25 cellular contexts compared by ENCODE assay signal in the genomic region with DNA sequence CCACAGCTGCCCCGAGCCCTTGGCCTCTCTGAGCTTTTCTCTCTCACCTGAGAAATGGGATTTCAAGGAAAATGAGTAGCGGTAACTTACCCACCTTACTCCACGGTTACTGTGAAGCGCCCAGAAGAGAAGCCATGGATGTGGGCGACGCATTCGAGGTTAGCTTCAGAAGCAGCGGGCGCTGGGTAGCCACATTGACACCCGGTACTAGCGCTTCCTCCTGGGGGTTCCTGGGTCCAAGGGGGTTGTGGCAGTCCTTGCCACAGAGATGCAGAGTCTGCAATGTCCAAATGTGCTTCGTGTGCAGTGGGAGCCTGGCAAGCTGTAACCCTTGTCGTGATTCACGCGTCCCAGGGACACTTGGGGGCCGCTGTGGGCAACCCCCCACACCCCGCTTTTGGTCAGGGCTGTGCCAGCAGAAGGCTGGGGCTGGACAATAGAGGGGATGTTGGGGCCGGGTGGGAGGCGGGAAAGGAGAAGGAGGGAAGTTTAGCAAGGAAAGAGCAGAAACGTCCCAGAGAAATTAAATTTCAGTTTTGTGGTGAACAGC. TPM values are rescaled to one million over a fixed set of nuclear protein-coding genes. Genes with fewer than 3 reads are reported as not detected.
"Had no signal": no experiment of that assay in that cellular context is flagged by ENCODE, and none has a peak within 500 bp of the region (broad histone marks: within the 10 kb centered on the region; RNA-seq: fewer than 3 reads in every experiment).

No MANE protein-coding gene starts in this region.

- H3K27me3 ChIP-seq: adrenal gland, foreskin keratinocyte, hepatocyte, right lobe of liver, vagina had no signal

- H3K27me3 Mint-ChIP-seq: activated naive CD8-positive, alpha-beta T cell had no signal

- H3K4me3 Mint-ChIP-seq: activated naive CD8-positive, alpha-beta T cell; nephron progenitor cell; stimulated activated naive B cell treated with anti-CD40 and anti-IgM and Interleukin-4, amounts not matched to agents 10 μg/mL and 1 μg/mL and 100 μg/mL, for 72 hours; T-cell; type B pancreatic cell had no signal

- ATAC-seq: foreskin keratinocyte; right lobe of liver; stimulated activated naive B cell treated with anti-CD40 and anti-IgM and Interleukin-4, amounts not matched to agents 10 μg/mL and 1 μg/mL and 100 μg/mL, for 72 hours; T-cell had no signal

- H3K4me3 ChIP-seq: adrenal gland, hepatocyte, left ventricle myocardium inferior, right lobe of liver, skin epidermis, thoracic aorta, vagina had no signal

- DNase-seq: activated CD4-positive, alpha-beta T cell treated with anti-CD3 and anti-CD28 coated beads for 1 hour; activated CD8-positive, alpha-beta memory T cell treated with anti-CD3 and anti-CD28 coated beads, Interleukin-2, amount 50 U/mL, for 48 hours; activated gamma-delta T cell treated with Interleukin-2 at 50 U/mL for 16 hours; activated T-cell treated with anti-CD3 and anti-CD28 coated beads, Interleukin-2, amount 50 U/mL, for 48 hours; adrenal gland; central memory CD4-positive, alpha-beta T cell; dermis blood vessel endothelial cell; effector CD8-positive, alpha-beta T cell; foreskin keratinocyte; left ventricle myocardium inferior; mammary epithelial cell; midbrain; nephron progenitor cell; nucleus accumbens; stimulated activated CD4-positive, alpha-beta T cell treated with anti-CD3 and anti-CD28 coated beads, Interleukin-2, amount 100 ng/mL, for 24 hours; stimulated activated naive B cell treated with anti-CD40 and anti-IgM and Interleukin-4, amounts not matched to agents 10 μg/mL and 1 μg/mL and 100 μg/mL, for 72 hours; T-cell; T-helper 9 cell had no signal

- H3K79me2 ChIP-seq: hepatocyte had no signal

- H3K4me2 ChIP-seq: hepatocyte had no signal

- H2AFZ ChIP-seq: hepatocyte had no signal

- H3K36me3 ChIP-seq: adrenal gland, left ventricle myocardium inferior, right lobe of liver, thoracic aorta, vagina had no signal

- H3K36me3 Mint-ChIP-seq: activated naive CD8-positive, alpha-beta T cell; stimulated activated naive B cell treated with anti-CD40 and anti-IgM and Interleukin-4, amounts not matched to agents 10 μg/mL and 1 μg/mL and 100 μg/mL, for 72 hours; T-cell; type B pancreatic cell had no signal

- H3K4me1 ChIP-seq: adrenal gland, foreskin keratinocyte, left ventricle myocardium inferior, vagina had no signal

- H3K9me3 ChIP-seq: adrenal gland, left ventricle myocardium inferior, right lobe of liver, thoracic aorta, vagina had no signal

- H3K27ac Mint-ChIP-seq: activated naive CD8-positive, alpha-beta T cell; nephron progenitor cell; stimulated activated naive B cell treated with anti-CD40 and anti-IgM and Interleukin-4, amounts not matched to agents 10 μg/mL and 1 μg/mL and 100 μg/mL, for 72 hours; T-cell; type B pancreatic cell had no signal

- H3K27ac ChIP-seq: adrenal gland, foreskin keratinocyte, hepatocyte, left ventricle myocardium inferior, right lobe of liver, skin epidermis, thoracic aorta, vagina had no signal

- H3K9me3 Mint-ChIP-seq: T-cell had no signal

RNA-seq across cellular contexts. Expression of gene FES, which starts 57.3 kb away (rescaled TPM):
- polyA plus RNA-seq: mammary epithelial cell had no signal
